In genomic region chr6:164378330-164378729, GRCh38 we compare ENCODE assay signal across 18 cellular contexts.
"Had no signal": no experiment of that assay in that cellular context is flagged by ENCODE, and none has a peak within 500 bp of the region (broad histone marks: within the 10 kb centered on the region; RNA-seq: fewer than 3 reads in every experiment).

No MANE protein-coding gene starts in this region.

- DNase-seq: activated CD4-positive, alpha-beta memory T cell treated with anti-CD3 and anti-CD28 coated beads, Interleukin-2, amount 10 ng/mL, durations not matched to agents 7 days and 5 days; activated CD4-positive, alpha-beta T cell treated with anti-CD3 and anti-CD28 coated beads for 48 hours; activated CD8-positive, alpha-beta memory T cell treated with anti-CD3 and anti-CD28 coated beads, Interleukin-2, amount 10 ng/mL, durations not matched to agents 7 days and 5 days; amniotic stem cell; effector CD4-positive, alpha-beta T cell; heart right ventricle; immature natural killer cell; naive thymus-derived CD8-positive, alpha-beta T cell; nucleus accumbens; sigmoid colon; stimulated activated CD4-positive, alpha-beta T cell treated with anti-CD3 and anti-CD28 coated beads, Interleukin-4, amount 100 ng/mL, for 4 hours; testis had no signal

- H3K4me3 ChIP-seq: gastroesophageal sphincter, heart right ventricle, sigmoid colon, spleen, testis had no signal

- H3K27ac ChIP-seq: gastroesophageal sphincter, heart right ventricle, sigmoid colon, spleen, testis had no signal

- H3K27ac Mint-ChIP-seq: activated CD4-positive, alpha-beta memory T cell treated with anti-CD3 and anti-CD28 coated beads, Interleukin-2, amount 10 ng/mL, durations not matched to agents 7 days and 5 days; activated CD8-positive, alpha-beta memory T cell treated with anti-CD3 and anti-CD28 coated beads, Interleukin-2, amount 10 ng/mL, durations not matched to agents 7 days and 5 days; activated naive CD8-positive, alpha-beta T cell; immature natural killer cell; memory B cell; naive thymus-derived CD8-positive, alpha-beta T cell; stimulated activated memory B cell treated with anti-CD40 and anti-IgM and Interleukin-4, amounts not matched to agents 10 μg/mL and 1 μg/mL and 100 μg/mL, for 72 hours; type B pancreatic cell had no signal

- H3K4me3 Mint-ChIP-seq: activated CD4-positive, alpha-beta memory T cell treated with anti-CD3 and anti-CD28 coated beads, Interleukin-2, amount 10 ng/mL, durations not matched to agents 7 days and 5 days; activated CD8-positive, alpha-beta memory T cell treated with anti-CD3 and anti-CD28 coated beads, Interleukin-2, amount 10 ng/mL, durations not matched to agents 7 days and 5 days; activated naive CD8-positive, alpha-beta T cell; immature natural killer cell; memory B cell; naive thymus-derived CD8-positive, alpha-beta T cell; stimulated activated memory B cell treated with anti-CD40 and anti-IgM and Interleukin-4, amounts not matched to agents 10 μg/mL and 1 μg/mL and 100 μg/mL, for 72 hours; type B pancreatic cell had no signal

- H3K4me1 ChIP-seq: gastroesophageal sphincter, heart right ventricle, sigmoid colon, spleen, testis had no signal

- ATAC-seq: activated CD8-positive, alpha-beta memory T cell treated with anti-CD3 and anti-CD28 coated beads, Interleukin-2, amount 10 ng/mL, durations not matched to agents 7 days and 5 days; gastroesophageal sphincter; heart right ventricle; naive thymus-derived CD8-positive, alpha-beta T cell; stimulated activated memory B cell treated with anti-CD40 and anti-IgM and Interleukin-4, amounts not matched to agents 10 μg/mL and 1 μg/mL and 100 μg/mL, for 72 hours had no signal

- H3K27me3 ChIP-seq: gastroesophageal sphincter, heart right ventricle, sigmoid colon, spleen, testis had no signal

- H3K4me1 Mint-ChIP-seq: activated CD4-positive, alpha-beta memory T cell treated with anti-CD3 and anti-CD28 coated beads, Interleukin-2, amount 10 ng/mL, durations not matched to agents 7 days and 5 days; activated CD8-positive, alpha-beta memory T cell treated with anti-CD3 and anti-CD28 coated beads, Interleukin-2, amount 10 ng/mL, durations not matched to agents 7 days and 5 days; immature natural killer cell; memory B cell; naive thymus-derived CD8-positive, alpha-beta T cell; stimulated activated memory B cell treated with anti-CD40 and anti-IgM and Interleukin-4, amounts not matched to agents 10 μg/mL and 1 μg/mL and 100 μg/mL, for 72 hours had no signal

- H3K9me3 Mint-ChIP-seq: type B pancreatic cell had no signal

- H3K36me3 ChIP-seq: gastroesophageal sphincter, heart right ventricle, sigmoid colon, spleen had no signal

- H3K9me3 ChIP-seq: testis had no signal

- H3K27me3 Mint-ChIP-seq: activated CD4-positive, alpha-beta memory T cell treated with anti-CD3 and anti-CD28 coated beads, Interleukin-2, amount 10 ng/mL, durations not matched to agents 7 days and 5 days; activated CD8-positive, alpha-beta memory T cell treated with anti-CD3 and anti-CD28 coated beads, Interleukin-2, amount 10 ng/mL, durations not matched to agents 7 days and 5 days; activated naive CD8-positive, alpha-beta T cell; memory B cell; naive thymus-derived CD8-positive, alpha-beta T cell; stimulated activated memory B cell treated with anti-CD40 and anti-IgM and Interleukin-4, amounts not matched to agents 10 μg/mL and 1 μg/mL and 100 μg/mL, for 72 hours had no signal

- H3K36me3 Mint-ChIP-seq: activated CD8-positive, alpha-beta memory T cell treated with anti-CD3 and anti-CD28 coated beads, Interleukin-2, amount 10 ng/mL, durations not matched to agents 7 days and 5 days; activated naive CD8-positive, alpha-beta T cell; immature natural killer cell; memory B cell; stimulated activated memory B cell treated with anti-CD40 and anti-IgM and Interleukin-4, amounts not matched to agents 10 μg/mL and 1 μg/mL and 100 μg/mL, for 72 hours; type B pancreatic cell had no signal
